Comparison of ENCODE assay signal across 16 cellular contexts in the genomic region with DNA sequence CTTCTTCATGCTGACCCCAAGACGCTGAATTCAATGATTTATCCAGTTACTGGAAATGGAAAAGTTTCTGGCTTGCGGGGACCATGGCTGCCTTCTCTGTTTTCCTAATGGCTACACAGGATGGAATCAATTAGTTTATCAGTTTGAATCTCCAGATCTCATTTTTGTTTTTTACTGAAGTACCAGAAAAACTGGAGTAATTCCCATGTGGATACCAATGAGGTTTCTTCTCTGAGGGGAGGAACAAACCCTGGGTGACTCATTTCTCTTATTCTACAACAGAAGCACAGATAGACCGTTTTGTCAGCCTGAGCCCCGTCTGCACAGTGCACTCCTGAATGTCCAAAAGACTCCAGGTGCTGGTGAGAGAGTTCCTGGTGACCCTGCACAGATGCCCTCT. TPM values are rescaled to one million over a fixed set of nuclear protein-coding genes. Genes with fewer than 3 reads are reported as not detected.
DNase-seq lines count a peak whose midpoint lies in the region; ATAC-seq and TF ChIP-seq lines count a peak whose summit lies in the region.
"Had no signal": no experiment of that assay in that cellular context is flagged by ENCODE, and none has a peak within 500 bp of the region (broad histone marks: within the 10 kb centered on the region; RNA-seq: fewer than 3 reads in every experiment).

No MANE protein-coding gene starts in this region.

- peak overlapping the region; percentile 12 for H3K4me3 Mint-ChIP-seq in activated T-cell treated with anti-CD3 and anti-CD28 coated beads, Interleukin-2, amount 50 U/mL, for 4 hours
- H3K4me3 Mint-ChIP-seq: natural killer cell treated with Interleukin-12 subunit alpha and Interleukin-12 subunit beta and Interleukin-15 and Interleukin-18, amount 100 ng/mL, for 72 hours had no signal

- H3K4me2 ChIP-seq in smooth muscle cell = peak overlapping the region; percentile 43

- no peak for TF ChIP-seq POLR2A in esophagus muscularis mucosa (IDR thresholded peaks at IDR 0.05; ENCODE audit: low read depth)

- H3K27me3 ChIP-seq in smooth muscle cell (ENCODE audit: low read depth) (no peaks in the 10 kb centered on the region), esophagus muscularis mucosa (no peaks in the 10 kb centered on the region)
- H3K27me3 ChIP-seq: MG63, suprapubic skin had no signal

- 64% methylated on average over 4 of the region's 4 CpGs for WGBS in smooth muscle cell (ENCODE audit: low lambda C conversion rate)
- WGBS in esophagus muscularis mucosa = 95% methylated on average over 4 of the region's 4 CpGs

- H3K4me3 ChIP-seq in foreskin fibroblast (ENCODE audit: low read depth in 1 of 2, low read length in 2 of 2) (no peak overlapping the region), smooth muscle cell (no peak overlapping the region), esophagus muscularis mucosa (no peak overlapping the region)
- H3K4me3 ChIP-seq: MG63, skin epidermis, suprapubic skin had no signal

- TF ChIP-seq CTCF in foreskin fibroblast (IDR thresholded peaks at IDR 0.05; ENCODE audit: low read depth, low read length) = no peak
- TF ChIP-seq CTCF in smooth muscle cell (IDR thresholded peaks at IDR 0.05; ENCODE audit: borderline replicate concordance, insufficient read depth, poor library complexity, severe bottlenecking) = no peak
- no peak for TF ChIP-seq CTCF in esophagus muscularis mucosa (IDR thresholded peaks at IDR 0.05)

- peaks cover 63% of the 10 kb centered on the region for H3K36me3 Mint-ChIP-seq in activated T-cell treated with anti-CD3 and anti-CD28 coated beads, Interleukin-2, amount 50 U/mL, for 4 hours (ENCODE audit: insufficient read depth)

- H3K27ac ChIP-seq in smooth muscle cell (ENCODE audit: low read depth) = peak overlapping the region; percentile 55
- no peak overlapping the region for H3K27ac ChIP-seq in esophagus muscularis mucosa (replicated peaks in 1 of 4)
- H3K27ac ChIP-seq: skin epidermis, suprapubic skin had no signal

- H3K79me2 ChIP-seq in smooth muscle cell (ENCODE audit: low read depth) = peaks cover 77% of the 10 kb centered on the region

- H3K9me3 ChIP-seq in smooth muscle cell (replicated peaks; ENCODE audit: low read depth) (no peaks in the 10 kb centered on the region), esophagus muscularis mucosa (no peaks in the 10 kb centered on the region)
- H3K9me3 ChIP-seq: MG63, suprapubic skin had no signal

- H3K4me1 ChIP-seq in smooth muscle cell (ENCODE audit: low read depth) (peaks cover 30% of the 10 kb centered on the region), esophagus muscularis mucosa (peaks cover 11 to 38% (median 30%) of the 10 kb centered on the region in 4 donors)

- H3K36me3 ChIP-seq in smooth muscle cell (ENCODE audit: low read depth) (peaks cover 32% of the 10 kb centered on the region), esophagus muscularis mucosa (peaks cover 5 to 25% (median 17%) of the 10 kb centered on the region in 4 donors)

- no peak overlapping the region for H2AFZ ChIP-seq in smooth muscle cell (ENCODE audit: low read depth)

- peaks cover 37% of the 10 kb centered on the region for H4K20me1 ChIP-seq in smooth muscle cell (ENCODE audit: low read depth)

- ATAC-seq in activated T-cell treated with anti-CD3 and anti-CD28 coated beads, Interleukin-2, amount 50 U/mL, for 4 hours = no peak
- ATAC-seq in HG02852 (IDR thresholded peaks at IDR 0.05; ENCODE audit: unreplicated experiment) = no peak
- ATAC-seq: HCT116; left lobe of liver; natural killer cell treated with Interleukin-12 subunit alpha and Interleukin-12 subunit beta and Interleukin-15 and Interleukin-18, amount 100 ng/mL, for 72 hours had no signal

- peaks cover 3% of the 10 kb centered on the region for H3K9me3 Mint-ChIP-seq in activated T-cell treated with anti-CD3 and anti-CD28 coated beads, Interleukin-2, amount 50 U/mL, for 4 hours
- H3K9me3 Mint-ChIP-seq: natural killer cell treated with Interleukin-12 subunit alpha and Interleukin-12 subunit beta and Interleukin-15 and Interleukin-18, amount 100 ng/mL, for 72 hours had no signal

- H3K27me3 Mint-ChIP-seq in activated T-cell treated with anti-CD3 and anti-CD28 coated beads, Interleukin-2, amount 50 U/mL, for 4 hours (ENCODE audit: low read depth) = no peaks in the 10 kb centered on the region
- H3K27me3 Mint-ChIP-seq: natural killer cell treated with Interleukin-12 subunit alpha and Interleukin-12 subunit beta and Interleukin-15 and Interleukin-18, amount 100 ng/mL, for 72 hours had no signal

- no peak for DNase-seq in activated T-cell treated with anti-CD3 and anti-CD28 coated beads, Interleukin-2, amount 50 U/mL, for 4 hours
- DNase-seq in activated T-cell treated with anti-CD3 and anti-CD28 coated beads, Interleukin-2, amount 50 U/mL, for 48 hours = no peak
- DNase-seq in amniotic epithelial cell (ENCODE audit: low read depth) = peak; percentile 11
- DNase-seq in foreskin fibroblast = peak; percentile 28 to 60
- DNase-seq in smooth muscle cell (lab: John Stamatoyannopoulos, UW; ENCODE audit: unreplicated experiment) = no peak
- no peak for DNase-seq in COR-L47 (lab: John Stamatoyannopoulos, UW)
- DNase-seq in esophagus muscularis mucosa (ENCODE audit: extremely low spot score) = no peak
- DNase-seq: Calu3; MG63; NK-92 treated with Interleukin-12 subunit alpha and Interleukin-12 subunit beta, amount 100 ng/mL, for 24 hours had no signal

- no peaks in the 10 kb centered on the region for H3F3A ChIP-seq in smooth muscle cell (ENCODE audit: low read depth)

- no peak overlapping the region for H3K9ac ChIP-seq in smooth muscle cell (ENCODE audit: low read depth)

- TF ChIP-seq EP300 in esophagus muscularis mucosa (IDR thresholded peaks at IDR 0.05) = no peak

- intact Hi-C loops in esophagus muscularis mucosa (cut with DNase I) = loop anchor here (10.0 kb wide), 1 partner anchor 49 kb away; no protein-coding TSS in a partner anchor

- H3K4me1 Mint-ChIP-seq in activated T-cell treated with anti-CD3 and anti-CD28 coated beads, Interleukin-2, amount 50 U/mL, for 4 hours (ENCODE audit: low read depth) = peaks cover 47% of the 10 kb centered on the region

RNA-seq across cellular contexts. Expression of gene ZNF195, which starts 3.4 kb away (rescaled TPM):
- 10 to 100 TPM; 35.5 to 44.3 (median 43.8) TPM for total RNA-seq in activated T-cell treated with anti-CD3 and anti-CD28 coated beads, Interleukin-2, amount 50 U/mL, for 4 hours
- total RNA-seq in smooth muscle cell = 22.0 and 35.2 TPM in 2 replicates
- polyA plus RNA-seq in smooth muscle cell = 12.0 and 18.0 TPM in 2 replicates
- total RNA-seq in esophagus muscularis mucosa = 10 to 100 TPM in 3 of 4 donors, 1 to 10 TPM in 1; 9.4 to 15.7 (median 12.5) TPM

Comparison
In these comparisons a context has a peak if more than half of its experiments do, and no peak if none do; other contexts are left out.
1. DNase-seq: peak in amniotic epithelial cell (single experiment) and foreskin fibroblast (2 of 2); none in activated T-cell treated with anti-CD3 and anti-CD28 coated beads, Interleukin-2, amount 50 U/mL, for 4 hours (single experiment), activated T-cell treated with anti-CD3 and anti-CD28 coated beads, Interleukin-2, amount 50 U/mL, for 48 hours (0 of 2), smooth muscle cell (single experiment), COR-L47 (single experiment) and esophagus muscularis mucosa (single experiment).